8 cellular contexts compared by ENCODE assay signal in the genomic region with DNA sequence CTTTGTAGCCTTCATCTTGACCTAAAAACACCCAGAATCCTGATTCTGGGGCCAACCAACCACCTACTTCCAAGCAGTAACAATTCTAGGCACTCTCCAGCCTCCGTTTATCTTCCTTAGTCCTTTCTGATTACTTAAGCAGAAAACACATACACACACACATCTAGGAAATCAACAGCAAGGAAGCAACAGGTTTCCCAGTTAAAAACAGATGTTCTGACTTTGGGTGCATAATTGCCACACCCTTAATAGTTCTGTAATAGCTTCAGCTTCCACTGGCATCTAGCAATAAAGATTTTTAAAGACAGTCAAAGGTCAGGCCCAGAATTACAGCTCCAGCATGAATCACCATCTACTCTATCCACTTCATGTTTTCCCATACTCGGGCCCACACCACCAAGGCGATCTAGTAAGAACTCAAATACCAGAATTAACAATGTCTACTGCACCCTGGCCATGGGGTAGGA.
DNase-seq lines count a peak whose midpoint lies in the region; TF ChIP-seq lines count a peak whose summit lies in the region.

No MANE protein-coding gene starts in this region.

- DNase-seq in AG09309 (ENCODE audit: low read depth): peak; percentile 95
- DNase-seq in HFF-Myc (ENCODE audit: extremely low read depth, low read depth): peak; percentile 80
- peak; percentile 85 for DNase-seq in amniotic epithelial cell (ENCODE audit: low read depth)
- DNase-seq in NK-92 treated with Interleukin-12 subunit alpha and Interleukin-12 subunit beta, amount 100 ng/mL, for 24 hours (lab: John Stamatoyannopoulos, UW): no peak
- no peak for DNase-seq in retina
- no peak for DNase-seq in stimulated activated CD4-positive, alpha-beta T cell treated with anti-CD3 and anti-CD28 coated beads, Interleukin-15, amount 100 ng/mL, for 24 hours
- no peak for DNase-seq in GOT3 (lab: John Stamatoyannopoulos, UW)

- no peaks in the 10 kb centered on the region for H3K27me3 ChIP-seq in mucosa of rectum (ENCODE audit: control insufficient read depth in 2 of 2, insufficient read depth in 2 of 2, low read length in 2 of 2)

- H3K27ac ChIP-seq in mucosa of rectum (ENCODE audit: low read depth in 2 of 2, low read length in 2 of 2): peak overlapping the region; percentile 93 to 95

- H3K4me1 ChIP-seq in mucosa of rectum (ENCODE audit: control insufficient read depth in 2 of 2, insufficient read depth in 2 of 2, low read length in 2 of 2): peaks cover 43 to 52% of the 10 kb centered on the region in 2 donors

- TF ChIP-seq CTCF in AG09309 (IDR thresholded peaks at IDR 0.05; ENCODE audit: control insufficient read depth, insufficient read depth, low read depth, low read length, missing control alignments) (no peak), HFF-Myc (IDR thresholded peaks at IDR 0.05; ENCODE audit: low read depth, low read length, missing control alignments) (no peak)

- no peak overlapping the region for H3K4me3 ChIP-seq in AG09309 (ENCODE audit: control insufficient read depth, low read depth, low read length)
- peak overlapping the region; percentile 83 for H3K4me3 ChIP-seq in HFF-Myc (replicated peaks; ENCODE audit: low read depth, low read length)
- H3K4me3 ChIP-seq in mucosa of rectum (ENCODE audit: low read length in 2 of 2): peak overlapping the region; percentile 78 to 90

- peaks cover 0 to 3% of the 10 kb centered on the region in 2 donors for H3K36me3 ChIP-seq in mucosa of rectum (ENCODE audit: control insufficient read depth in 2 of 2, insufficient read depth in 2 of 2, low read length in 2 of 2)

- no peaks in the 10 kb centered on the region for H3K9me3 ChIP-seq in mucosa of rectum (ENCODE audit: control insufficient read depth in 2 of 2, low read length in 2 of 2)

- peak overlapping the region; percentile 92 to 98 for H3K9ac ChIP-seq in mucosa of rectum (ENCODE audit: low read depth in 1 of 2, low read length in 2 of 2)

Comparison
In these comparisons a context has a peak if more than half of its experiments do, and no peak if none do; other contexts are left out.
1. DNase-seq: peak in AG09309 (single experiment), HFF-Myc (single experiment) and amniotic epithelial cell (single experiment); none in NK-92 treated with Interleukin-12 subunit alpha and Interleukin-12 subunit beta, amount 100 ng/mL, for 24 hours (single experiment), retina (single experiment), stimulated activated CD4-positive, alpha-beta T cell treated with anti-CD3 and anti-CD28 coated beads, Interleukin-15, amount 100 ng/mL, for 24 hours (single experiment) and GOT3 (single experiment).